In the genomic region with DNA sequence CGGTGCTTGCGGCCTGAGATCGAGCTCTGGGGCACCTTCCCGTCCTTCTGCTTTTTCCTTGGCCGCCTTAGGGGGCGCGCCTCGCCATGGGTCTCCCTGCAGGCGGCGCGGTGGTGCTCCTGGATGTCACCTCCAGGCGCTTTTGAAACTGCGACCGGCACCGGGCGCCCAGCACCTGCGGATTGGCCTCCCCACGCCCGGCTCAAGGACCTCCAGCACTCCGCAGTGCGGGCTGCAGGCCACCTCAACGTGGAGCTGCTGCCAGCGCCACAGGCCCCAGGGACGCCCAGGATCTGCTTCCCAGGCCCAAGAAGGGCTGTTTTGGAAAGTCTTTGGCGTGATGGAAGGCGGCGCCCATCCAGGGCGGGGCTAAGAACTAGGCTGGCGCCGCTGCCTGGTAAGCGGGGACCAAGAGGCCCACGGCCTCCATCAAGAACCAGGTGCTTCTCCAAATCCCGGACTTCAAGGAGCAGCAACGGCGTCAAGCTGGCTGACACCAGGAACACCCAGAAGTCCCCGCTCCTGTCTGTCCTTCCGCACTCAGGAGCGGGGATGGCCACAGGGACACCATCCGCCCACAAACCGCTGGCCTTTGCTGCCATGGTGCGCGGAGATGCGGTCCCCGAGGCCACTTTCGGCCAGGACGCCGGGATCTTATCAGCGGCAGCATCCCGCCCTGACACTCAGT, we compare ENCODE assay signal across 8 cellular contexts.
DNase-seq lines count a peak whose midpoint lies in the region; ATAC-seq and TF ChIP-seq lines count a peak whose summit lies in the region.
"Not testable (repeated sequence)": the region's sequence is repeated elsewhere in the genome, so short reads cannot be mapped to it uniquely, and the experiment has no call there.

No MANE protein-coding gene starts in this region.

- H2BK120ac ChIP-seq in trophoblast cell (ENCODE audit: insufficient read depth, low read length, poor library complexity), result not testable (repeated sequence)

- intact Hi-C loops in esophagus muscularis mucosa (cut with DNase I); right lobe of liver (cut with DNase I); vagina (cut with DNase I): not testable (repeated sequence)

- not testable (repeated sequence) for H3K18ac ChIP-seq in trophoblast cell (ENCODE audit: low read length)

- not testable (repeated sequence) for H2BK12ac ChIP-seq in trophoblast cell (ENCODE audit: low read length)

- H3K79me2 ChIP-seq in hepatocyte; trophoblast cell (ENCODE audit: control insufficient read depth, insufficient read depth, low read length, poor library complexity): not testable (repeated sequence)

- not testable (repeated sequence) for TF ChIP-seq EP300 in esophagus muscularis mucosa (IDR thresholded peaks at IDR 0.05)

- 66% methylated on average over 45 of the region's 49 CpGs for WGBS in esophagus muscularis mucosa
- WGBS in hepatocyte (ENCODE audit: low lambda C conversion rate, missing lambda C conversion rate), result 88% methylated on average over 49 of the region's 49 CpGs
- 47% methylated on average over 10 of the region's 49 CpGs for WGBS in right lobe of liver (ENCODE audit: insufficient coverage, low coverage, low lambda C conversion rate, missing lambda C conversion rate)
- WGBS in trophoblast cell (ENCODE audit: extremely low coverage, insufficient coverage, insufficient read length), result no CpG with 5 or more reads among the region's 49 CpGs

- POLR2A ChIA-PET in HEK293T (lab: Yijun Ruan, JAX), result not testable (repeated sequence)

- not testable (repeated sequence) for H3K27ac ChIP-seq in WERI-Rb-1; esophagus muscularis mucosa (replicated peaks in 1 of 4); hepatocyte; right lobe of liver; trophoblast cell (ENCODE audit: low read depth, low read length); vagina

- not testable (repeated sequence) for TF ChIP-seq POLR2A in esophagus muscularis mucosa (IDR thresholded peaks at IDR 0.05; ENCODE audit: low read depth); right lobe of liver (IDR thresholded peaks at IDR 0.05); vagina (IDR thresholded peaks at IDR 0.05)

- not testable (repeated sequence) for H3K4me2 ChIP-seq in hepatocyte; trophoblast cell (ENCODE audit: low read length)

- not testable (repeated sequence) for H3K14ac ChIP-seq in trophoblast cell (ENCODE audit: low read length)

- CTCF ChIA-PET in HEK293T (lab: Yijun Ruan, JAX), result interaction anchor here (0.7 kb wide), 1 partner anchor 685 kb away, joined by 3 read pairs; no protein-coding TSS in a partner anchor

- H2BK5ac ChIP-seq in trophoblast cell (ENCODE audit: low read depth, low read length, poor library complexity), result not testable (repeated sequence)

- not testable (repeated sequence) for H3K9me2 ChIP-seq in hepatocyte (replicated peaks; ENCODE audit: insufficient read depth)

- not testable (repeated sequence) for H3K9ac ChIP-seq in trophoblast cell (ENCODE audit: low read length)

- not testable (repeated sequence) for H3K23ac ChIP-seq in trophoblast cell (ENCODE audit: low read length)

- not testable (repeated sequence) for H4K8ac ChIP-seq in trophoblast cell (ENCODE audit: low read depth, low read length)

- not testable (repeated sequence) for H2AFZ ChIP-seq in hepatocyte; trophoblast cell (ENCODE audit: insufficient read depth, low read length, poor library complexity)

- H4K20me1 ChIP-seq in hepatocyte (ENCODE audit: insufficient read depth, poor library complexity, severe bottlenecking), result not testable (repeated sequence)

- H4K12ac ChIP-seq in trophoblast cell (ENCODE audit: low read depth, low read length), result peak overlapping the region; percentile 43

- not testable (repeated sequence) for H2AK5ac ChIP-seq in trophoblast cell (ENCODE audit: low read length)

- H3K79me1 ChIP-seq in trophoblast cell (ENCODE audit: low read length), result not testable (repeated sequence)

- DNase-seq in D341Med (ENCODE audit: low spot score) (peak; percentile 0), HEK293T (ENCODE audit: extremely low spot score) (peak; percentile 5), WERI-Rb-1 (peak; percentile 23), esophagus muscularis mucosa (ENCODE audit: extremely low spot score) (peak; percentile 91), hepatocyte (ENCODE audit: low spot score) (peak; percentile 11), right lobe of liver (peak in 2 of 3 donors; percentile 11 to 44), trophoblast cell (peak; percentile 60 to 85), vagina (ENCODE audit: extremely low spot score in 2 of 2) (peak; percentile 49 to 87)

- H3K27me3 ChIP-seq in WERI-Rb-1 (ENCODE audit: insufficient read depth, low read depth, severe bottlenecking), result peaks cover 19% of the 10 kb centered on the region
- H3K27me3 ChIP-seq in esophagus muscularis mucosa, result peaks cover 0 to 11% (median 0%) of the 10 kb centered on the region in 4 donors
- not testable (repeated sequence) for H3K27me3 ChIP-seq in hepatocyte; right lobe of liver; trophoblast cell (ENCODE audit: insufficient read depth, low read length); vagina

- not testable (repeated sequence) for H3K4me1 ChIP-seq in esophagus muscularis mucosa; hepatocyte (ENCODE audit: insufficient read depth); right lobe of liver; trophoblast cell (ENCODE audit: control insufficient read depth in 1 of 2, insufficient read depth in 2 of 2, low read length in 2 of 2); vagina

- ATAC-seq in right lobe of liver, result peak in 1 of 4 donors; percentile 56

- H3K4ac ChIP-seq in trophoblast cell (ENCODE audit: low read depth, low read length), result not testable (repeated sequence)

- not testable (repeated sequence) for H3K4me3 ChIP-seq in WERI-Rb-1 (ENCODE audit: low read depth, low read length); esophagus muscularis mucosa; hepatocyte; right lobe of liver; trophoblast cell (ENCODE audit: low read depth, low read length); vagina

- peak; percentile 41 for TF ChIP-seq CTCF in WERI-Rb-1 (IDR thresholded peaks at IDR 0.05; ENCODE audit: low read depth, low read length)
- TF ChIP-seq CTCF in esophagus muscularis mucosa (IDR thresholded peaks at IDR 0.05); hepatocyte (IDR thresholded peaks at IDR 0.05; ENCODE audit: poor library complexity); right lobe of liver (IDR thresholded peaks at IDR 0.05); vagina (IDR thresholded peaks at IDR 0.05): not testable (repeated sequence)

- H3K36me3 ChIP-seq in WERI-Rb-1; esophagus muscularis mucosa; hepatocyte (replicated peaks; ENCODE audit: insufficient read depth, low read depth); right lobe of liver; trophoblast cell (ENCODE audit: control insufficient read depth in 1 of 2, insufficient read depth in 2 of 2, low read length in 2 of 2); vagina: not testable (repeated sequence)

- not testable (repeated sequence) for H4K91ac ChIP-seq in trophoblast cell (ENCODE audit: low read depth, low read length)

- H3K9me3 ChIP-seq in WERI-Rb-1 (ENCODE audit: severe bottlenecking); esophagus muscularis mucosa; hepatocyte (ENCODE audit: low read depth); right lobe of liver; trophoblast cell (ENCODE audit: insufficient read depth, low read depth, low read length); vagina: not testable (repeated sequence)

Comparison
In these comparisons a context has a peak if more than half of its experiments do, and no peak if none do; other contexts are left out.
1. DNase-seq: peak in every context shown above with its lines; median percentile 91 in esophagus muscularis mucosa; 72 in trophoblast cell; 68 in vagina; 28 in right lobe of liver; 23 in WERI-Rb-1; 11 in hepatocyte; 5 in HEK293T; 0 in D341Med.